Comparison of ENCODE assay signal across 26 cellular contexts in the genomic region with DNA sequence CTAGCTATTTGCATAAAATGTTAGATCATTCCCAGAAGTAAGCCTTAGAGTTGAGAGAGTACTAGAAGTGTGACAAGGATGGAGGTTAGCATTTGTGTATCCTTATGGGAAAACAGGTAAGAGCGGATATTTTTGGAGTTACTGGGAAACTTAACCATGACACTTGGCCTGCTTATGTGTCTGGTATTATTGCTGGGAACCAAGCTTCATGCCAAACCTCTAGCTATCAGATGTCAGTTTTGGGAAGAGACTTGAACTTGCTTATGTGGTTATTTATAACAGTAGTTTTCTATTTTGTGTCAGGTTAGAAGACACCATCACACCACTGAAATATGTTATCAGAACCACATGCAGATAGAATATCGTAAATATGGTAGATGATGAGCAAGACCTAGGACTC.
"Had no signal": no experiment of that assay in that cellular context is flagged by ENCODE, and none has a peak within 500 bp of the region (broad histone marks: within the 10 kb centered on the region; RNA-seq: fewer than 3 reads in every experiment).

No MANE protein-coding gene starts in this region.

- H3K4me3 Mint-ChIP-seq: dendritic cell treated with granulocyte-macrophage colony-stimulating factor and Interleukin-4, amounts not matched to agents 40 ng/mL and 50 ng/mL, for 4 days; endodermal cell; immature natural killer cell; memory B cell; stimulated activated memory B cell treated with anti-CD40 and anti-IgM and Interleukin-4, amounts not matched to agents 10 μg/mL and 1 μg/mL and 100 μg/mL, for 72 hours had no signal

- H3K27me3 ChIP-seq: colonic mucosa, ovary, right lobe of liver, spleen, tibial nerve, upper lobe of left lung had no signal

- H3K27me3 Mint-ChIP-seq: central memory CD8-positive, alpha-beta T cell; memory B cell; naive thymus-derived CD4-positive, alpha-beta T cell; stimulated activated memory B cell treated with anti-CD40 and anti-IgM and Interleukin-4, amounts not matched to agents 10 μg/mL and 1 μg/mL and 100 μg/mL, for 72 hours had no signal

- H3K27ac ChIP-seq: colonic mucosa, epithelial cell of prostate, lower lobe of right lung, ovary, right lobe of liver, spleen, thoracic aorta, tibial nerve, upper lobe of left lung had no signal

- ATAC-seq: esophagus mucosa; left ventricle myocardium superior; lower lobe of right lung; naive thymus-derived CD4-positive, alpha-beta T cell; right lobe of liver; stimulated activated memory B cell treated with anti-CD40 and anti-IgM and Interleukin-4, amounts not matched to agents 10 μg/mL and 1 μg/mL and 100 μg/mL, for 72 hours; stimulated activated naive CD8-positive, alpha-beta T cell treated with anti-CD3 and anti-CD28 coated beads, Interleukin-15, Interleukin-2, amounts not matched to agents 100 U/mL and 50 U/mL, for 24 hours had no signal

- H3K4me1 ChIP-seq: colonic mucosa had no signal

- DNase-seq: colonic mucosa; effector CD8-positive, alpha-beta T cell; endodermal cell; foreskin melanocyte; hypothalamus; immature natural killer cell; islet precursor cell; left ventricle myocardium superior; lower lobe of right lung; naive thymus-derived CD4-positive, alpha-beta T cell; occipital lobe; ovary; posterior cingulate gyrus; right lobe of liver; spleen; stimulated activated CD4-positive, alpha-beta T cell treated with anti-CD3 and anti-CD28 coated beads, Interleukin-4, amount 100 ng/mL, for 4 hours; stimulated activated naive CD8-positive, alpha-beta T cell treated with anti-CD3 and anti-CD28 coated beads, Interleukin-15, Interleukin-2, amounts not matched to agents 100 U/mL and 50 U/mL, for 24 hours; upper lobe of left lung had no signal

- H3K27ac Mint-ChIP-seq: dendritic cell treated with granulocyte-macrophage colony-stimulating factor and Interleukin-4, amounts not matched to agents 40 ng/mL and 50 ng/mL, for 4 days; endodermal cell; stimulated activated memory B cell treated with anti-CD40 and anti-IgM and Interleukin-4, amounts not matched to agents 10 μg/mL and 1 μg/mL and 100 μg/mL, for 72 hours had no signal

- H3K36me3 ChIP-seq: colonic mucosa, lower lobe of right lung, ovary, right lobe of liver, spleen, thoracic aorta, tibial nerve, upper lobe of left lung had no signal

- H3K9me3 Mint-ChIP-seq: central memory CD8-positive, alpha-beta T cell; dendritic cell treated with granulocyte-macrophage colony-stimulating factor and Interleukin-4, amounts not matched to agents 40 ng/mL and 50 ng/mL, for 4 days; endodermal cell; immature natural killer cell; memory B cell; naive thymus-derived CD4-positive, alpha-beta T cell; stimulated activated memory B cell treated with anti-CD40 and anti-IgM and Interleukin-4, amounts not matched to agents 10 μg/mL and 1 μg/mL and 100 μg/mL, for 72 hours had no signal

- H3K36me3 Mint-ChIP-seq: immature natural killer cell; memory B cell; stimulated activated memory B cell treated with anti-CD40 and anti-IgM and Interleukin-4, amounts not matched to agents 10 μg/mL and 1 μg/mL and 100 μg/mL, for 72 hours had no signal

- H3K4me3 ChIP-seq: colonic mucosa, lower lobe of right lung, ovary, right lobe of liver, spleen, thoracic aorta, tibial nerve, upper lobe of left lung had no signal

- H3K9me3 ChIP-seq: colonic mucosa, lower lobe of right lung, ovary, right lobe of liver, thoracic aorta, tibial nerve, upper lobe of left lung had no signal
